In genomic region chr16:27272076-27272475, GRCh38 we compare ENCODE assay signal across 18 cellular contexts. TPM values are rescaled to one million over a fixed set of nuclear protein-coding genes. Genes with fewer than 3 reads are reported as not detected.
DNase-seq lines count a peak whose midpoint lies in the region; ATAC-seq and TF ChIP-seq lines count a peak whose summit lies in the region.
"Had no signal": no experiment of that assay in that cellular context is flagged by ENCODE, and none has a peak within 500 bp of the region (broad histone marks: within the 10 kb centered on the region; RNA-seq: fewer than 3 reads in every experiment).

No MANE protein-coding gene starts in this region.

- ATAC-seq in activated T-cell treated with anti-CD3 and anti-CD28 coated beads, Interleukin-2, amount 50 U/mL, for 72 hours (replicated peaks in 1 of 2), result no peak
- no peak for ATAC-seq in activated naive CD4-positive, alpha-beta T cell treated with anti-CD3 and anti-CD28 coated beads, Interleukin-2, amount 50 U/mL, for 72 hours
- ATAC-seq in stimulated activated effector memory CD8-positive, alpha-beta T cell treated with anti-CD3 and anti-CD28 coated beads, Interleukin-12 subunit alpha, Interleukin-12 subunit beta, amount 100 ng/mL, for 72 hours, result no peak
- ATAC-seq in sciatic nerve, result no peak
- ATAC-seq: gastrocnemius medialis had no signal

- intact Hi-C loops in sciatic nerve (cut with DNase I), result no loop called here

- TF ChIP-seq CTCF in HFFc6 (IDR thresholded peaks at IDR 0.05), result no peak

- H3K4me1 Mint-ChIP-seq in activated T-cell treated with anti-CD3 and anti-CD28 coated beads, Interleukin-2, amount 50 U/mL, for 72 hours (ENCODE audit: low read depth), result peaks cover 88% of the 10 kb centered on the region
- peaks cover 28% of the 10 kb centered on the region for H3K4me1 Mint-ChIP-seq in HFFc6 (ENCODE audit: low read depth)
- peaks cover 54% of the 10 kb centered on the region for H3K4me1 Mint-ChIP-seq in stimulated activated effector memory CD8-positive, alpha-beta T cell treated with anti-CD3 and anti-CD28 coated beads, Interleukin-12 subunit alpha, Interleukin-12 subunit beta, amount 100 ng/mL, for 72 hours

- peaks cover 8 to 18% of the 10 kb centered on the region in 2 donors for H3K36me3 Mint-ChIP-seq in activated T-cell treated with anti-CD3 and anti-CD28 coated beads, Interleukin-2, amount 50 U/mL, for 72 hours (ENCODE audit: insufficient read depth in 2 of 2)
- peaks cover 11% of the 10 kb centered on the region for H3K36me3 Mint-ChIP-seq in HFFc6 (ENCODE audit: low read depth)
- H3K36me3 Mint-ChIP-seq in activated naive CD4-positive, alpha-beta T cell treated with anti-CD3 and anti-CD28 coated beads, Interleukin-2, amount 50 U/mL, for 72 hours, result peaks cover 32 to 38% of the 10 kb centered on the region in 2 donors
- H3K36me3 Mint-ChIP-seq in stimulated activated effector memory CD8-positive, alpha-beta T cell treated with anti-CD3 and anti-CD28 coated beads, Interleukin-12 subunit alpha, Interleukin-12 subunit beta, amount 100 ng/mL, for 72 hours, result peaks cover 8% of the 10 kb centered on the region

- H3K9me3 Mint-ChIP-seq in activated T-cell treated with anti-CD3 and anti-CD28 coated beads, Interleukin-2, amount 50 U/mL, for 72 hours, result peaks cover 2% of the 10 kb centered on the region in 2 donors
- H3K9me3 Mint-ChIP-seq in HFFc6, result no peaks in the 10 kb centered on the region; the same call in 1 of the 2 replicates
- peaks cover 5 to 8% of the 10 kb centered on the region in 2 donors for H3K9me3 Mint-ChIP-seq in activated naive CD4-positive, alpha-beta T cell treated with anti-CD3 and anti-CD28 coated beads, Interleukin-2, amount 50 U/mL, for 72 hours
- H3K9me3 Mint-ChIP-seq in stimulated activated effector memory CD8-positive, alpha-beta T cell treated with anti-CD3 and anti-CD28 coated beads, Interleukin-12 subunit alpha, Interleukin-12 subunit beta, amount 100 ng/mL, for 72 hours, result no peaks in the 10 kb centered on the region
- H3K9me3 Mint-ChIP-seq: CD8-positive, alpha-beta memory T cell had no signal

- peak overlapping the region; percentile 58 to 96 for H3K4me3 Mint-ChIP-seq in activated T-cell treated with anti-CD3 and anti-CD28 coated beads, Interleukin-2, amount 50 U/mL, for 72 hours
- no peak overlapping the region for H3K4me3 Mint-ChIP-seq in HFFc6
- H3K4me3 Mint-ChIP-seq in stimulated activated effector memory CD8-positive, alpha-beta T cell treated with anti-CD3 and anti-CD28 coated beads, Interleukin-12 subunit alpha, Interleukin-12 subunit beta, amount 100 ng/mL, for 72 hours, result no peak overlapping the region
- H3K4me3 Mint-ChIP-seq: CD8-positive, alpha-beta memory T cell; memory B cell; nephron progenitor cell had no signal

- no peaks in the 10 kb centered on the region for H3K27me3 Mint-ChIP-seq in activated T-cell treated with anti-CD3 and anti-CD28 coated beads, Interleukin-2, amount 50 U/mL, for 72 hours (ENCODE audit: low read depth)
- no peaks in the 10 kb centered on the region for H3K27me3 Mint-ChIP-seq in HFFc6 (ENCODE audit: insufficient read depth)
- H3K27me3 Mint-ChIP-seq: CD8-positive, alpha-beta memory T cell; memory B cell; progenitor cell of endocrine pancreas had no signal

- no peak for DNase-seq in activated T-cell treated with anti-CD3 and anti-CD28 coated beads, Interleukin-2, amount 50 U/mL, for 72 hours
- no peak for DNase-seq in activated T-cell treated with anti-CD3 and anti-CD28 coated beads, Interleukin-2, amount 50 U/mL, for 1 hour
- no peak for DNase-seq in HFFc6
- no peak for DNase-seq in activated naive CD4-positive, alpha-beta T cell treated with anti-CD3 and anti-CD28 coated beads, Interleukin-2, amount 50 U/mL, for 72 hours (ENCODE audit: low spot score in 2 of 2)
- no peak for DNase-seq in stimulated activated effector memory CD8-positive, alpha-beta T cell treated with anti-CD3 and anti-CD28 coated beads, Interleukin-12 subunit alpha, Interleukin-12 subunit beta, amount 100 ng/mL, for 72 hours (ENCODE audit: low spot score in 2 of 2)
- no peak for DNase-seq in medulla oblongata (ENCODE audit: extremely low spot score)
- no peak for DNase-seq in stimulated activated CD4-positive, alpha-beta T cell treated with anti-CD3 and anti-CD28 coated beads, Interleukin-12 subunit alpha, Interleukin-12 subunit beta, amount 100 ng/mL, for 4 hours
- DNase-seq in sciatic nerve (ENCODE audit: low spot score), result no peak
- DNase-seq: CD8-positive, alpha-beta memory T cell; DND-41; dorsolateral prefrontal cortex; gastrocnemius medialis; NCI-H1105; NCI-H526; nephron progenitor cell; stimulated activated CD4-positive, alpha-beta T cell treated with anti-CD3 and anti-CD28 coated beads, Interleukin-2, amount 100 ng/mL, for 48 hours had no signal

- peak overlapping the region; percentile 92 for H3K27ac Mint-ChIP-seq in activated T-cell treated with anti-CD3 and anti-CD28 coated beads, Interleukin-2, amount 50 U/mL, for 72 hours
- peak overlapping the region; percentile 38; the same call in 1 of the 2 replicates for H3K27ac Mint-ChIP-seq in HFFc6
- peak overlapping the region; percentile 19 to 93 for H3K27ac Mint-ChIP-seq in activated naive CD4-positive, alpha-beta T cell treated with anti-CD3 and anti-CD28 coated beads, Interleukin-2, amount 50 U/mL, for 72 hours
- peak overlapping the region; percentile 15 for H3K27ac Mint-ChIP-seq in stimulated activated effector memory CD8-positive, alpha-beta T cell treated with anti-CD3 and anti-CD28 coated beads, Interleukin-12 subunit alpha, Interleukin-12 subunit beta, amount 100 ng/mL, for 72 hours
- H3K27ac Mint-ChIP-seq: memory B cell, nephron progenitor cell, progenitor cell of endocrine pancreas had no signal

RNA-seq across cellular contexts. Expression of gene NSMCE1, which starts 3.5 kb away (rescaled TPM):
- 100 to 1,000 TPM; 119 to 165 TPM for total RNA-seq in activated T-cell treated with anti-CD3 and anti-CD28 coated beads, Interleukin-2, amount 50 U/mL, for 72 hours
- total RNA-seq in HFFc6 (2021; fragmentation: NEBNext Ultra II Directional; extraction: Animal tissue kit (Norgen Biotek cat#: 25700)), result 10 to 100 TPM; 63.6 to 71.3 (median 66.5) TPM
- 100 to 1,000 TPM; 106 to 132 TPM for total RNA-seq in activated naive CD4-positive, alpha-beta T cell treated with anti-CD3 and anti-CD28 coated beads, Interleukin-2, amount 50 U/mL, for 72 hours
- 39.5 TPM for total RNA-seq in sciatic nerve

RNA-seq across cellular contexts. Expression of gene IL4R, which starts 41.7 kb away (rescaled TPM):
- total RNA-seq in activated T-cell treated with anti-CD3 and anti-CD28 coated beads, Interleukin-2, amount 50 U/mL, for 72 hours, result 100 to 1,000 TPM; 313 to 348 TPM
- 10 to 100 TPM; 20.0 to 27.0 (median 23.2) TPM for total RNA-seq in HFFc6 (2021; fragmentation: NEBNext Ultra II Directional; extraction: Animal tissue kit (Norgen Biotek cat#: 25700))
- total RNA-seq in activated naive CD4-positive, alpha-beta T cell treated with anti-CD3 and anti-CD28 coated beads, Interleukin-2, amount 50 U/mL, for 72 hours, result 100 to 1,000 TPM; 166 to 218 TPM
- 62.8 TPM for total RNA-seq in sciatic nerve

Comparison
In these comparisons a context has a peak if more than half of its experiments do, and no peak if none do; other contexts are left out.
1. H3K27ac Mint-ChIP-seq: peak in every context shown above with its lines; median percentile 92 in activated T-cell treated with anti-CD3 and anti-CD28 coated beads, Interleukin-2, amount 50 U/mL, for 72 hours; 56 in activated naive CD4-positive, alpha-beta T cell treated with anti-CD3 and anti-CD28 coated beads, Interleukin-2, amount 50 U/mL, for 72 hours; 38 in HFFc6; 15 in stimulated activated effector memory CD8-positive, alpha-beta T cell treated with anti-CD3 and anti-CD28 coated beads, Interleukin-12 subunit alpha, Interleukin-12 subunit beta, amount 100 ng/mL, for 72 hours.
2. H3K4me3 Mint-ChIP-seq: peak in activated T-cell treated with anti-CD3 and anti-CD28 coated beads, Interleukin-2, amount 50 U/mL, for 72 hours (2 of 2); none in HFFc6 (single experiment) and stimulated activated effector memory CD8-positive, alpha-beta T cell treated with anti-CD3 and anti-CD28 coated beads, Interleukin-12 subunit alpha, Interleukin-12 subunit beta, amount 100 ng/mL, for 72 hours (single experiment).